In genomic region chr20:22455259-22455658, GRCh38 we compare ENCODE assay signal across 17 cellular contexts.
"Had no signal": no experiment of that assay in that cellular context is flagged by ENCODE, and none has a peak within 500 bp of the region (broad histone marks: within the 10 kb centered on the region; RNA-seq: fewer than 3 reads in every experiment).

No MANE protein-coding gene starts in this region.

- H3K27ac ChIP-seq: body of pancreas, cardiac muscle cell, foreskin keratinocyte, spleen, thoracic aorta had no signal

- H3K9me3 ChIP-seq: body of pancreas, spleen, thoracic aorta had no signal

- H3K36me3 ChIP-seq: cardiac muscle cell, spleen, thoracic aorta had no signal

- H3K4me1 ChIP-seq: body of pancreas, foreskin keratinocyte, spleen had no signal

- H3K27me3 ChIP-seq: body of pancreas had no signal

- DNase-seq: activated gamma-delta T cell treated with Interleukin-2 at 50 U/mL for 16 hours; activated T-cell treated with anti-CD3 and anti-CD28 coated beads, Interleukin-2, amount 50 U/mL, for 1 hour; anterior cingulate cortex; body of pancreas; dermis blood vessel endothelial cell; effector CD8-positive, alpha-beta T cell; erythroblast; foreskin keratinocyte; left colon; naive thymus-derived CD4-positive, alpha-beta T cell; spleen; stimulated activated CD4-positive, alpha-beta T cell treated with anti-CD3 and anti-CD28 coated beads, Interleukin-4, amount 100 ng/mL, for 24 hours; stimulated activated naive CD4-positive, alpha-beta T cell treated with Interleukin-2 at 50 U/mL for 16 hours; T1000 had no signal

- ATAC-seq: body of pancreas; foreskin keratinocyte; left colon; naive thymus-derived CD4-positive, alpha-beta T cell had no signal

- H3K4me3 ChIP-seq: body of pancreas, cardiac muscle cell, lung, spleen, thoracic aorta had no signal
